Comparison of ENCODE assay signal across 2 cellular contexts in the genomic region with DNA sequence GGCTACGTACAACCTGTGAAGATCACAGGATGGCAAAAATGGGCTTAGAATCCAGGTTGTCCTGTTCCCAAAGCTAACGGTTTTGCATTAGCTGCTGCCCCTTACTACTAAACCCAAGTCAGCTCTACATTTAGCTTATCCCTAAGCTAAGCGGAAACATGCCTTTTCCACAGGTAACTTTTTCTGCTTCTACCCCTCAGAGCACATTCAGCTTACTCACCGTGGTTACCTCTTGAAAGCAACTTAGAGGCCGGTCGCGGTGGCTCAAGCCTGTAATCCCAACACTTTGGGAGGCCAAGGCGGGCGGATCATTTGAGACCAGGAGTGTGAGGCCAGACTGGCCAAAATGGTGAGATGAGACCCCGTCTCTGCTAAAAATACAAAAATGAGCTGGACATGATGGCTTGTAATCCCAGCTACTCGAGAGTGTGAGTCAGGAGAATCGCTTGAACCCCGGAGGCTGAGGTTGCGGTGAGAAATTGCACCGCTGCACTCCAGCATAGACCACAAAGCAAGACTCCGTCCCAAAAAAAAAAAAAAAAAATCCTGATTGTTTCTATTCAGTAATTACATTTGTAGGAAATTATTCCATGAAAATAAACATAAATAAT.
TF ChIP-seq lines count a peak whose summit lies in the region.

No MANE protein-coding gene starts in this region.

TF ChIP-seq in A549, 52 proteins besides CTCF, POLR2A, EP300 and RAD21 (continued from another document):
- TF ChIP-seq ZNF302 (CRISPR knock-in tag; IDR thresholded peaks at IDR 0.05) (0 out of 2 replicates have a peak, but pooled peaks have one; percentile 31), CEBPB (IDR thresholded peaks at IDR 0.05) (no peak), FOSL2 (IDR thresholded peaks at IDR 0.05) (no peak), FOSL2 (CRISPR knock-in tag; IDR thresholded peaks at IDR 0.05) (no peak), PHF8 (IDR thresholded peaks at IDR 0.05; ENCODE audit: borderline replicate concordance, low read depth) (0 out of 2 replicates have a peak, but pooled peaks have one; percentile 22)
- TF ChIP-seq, protein P1, sequence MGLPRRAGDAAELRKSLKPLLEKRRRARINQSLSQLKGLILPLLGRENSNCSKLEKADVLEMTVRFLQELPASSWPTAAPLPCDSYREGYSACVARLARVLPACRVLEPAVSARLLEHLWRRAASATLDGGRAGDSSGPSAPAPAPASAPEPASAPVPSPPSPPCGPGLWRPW (IDR thresholded peaks at IDR 0.05) = no peak
- TF ChIP-seq, protein P2, sequence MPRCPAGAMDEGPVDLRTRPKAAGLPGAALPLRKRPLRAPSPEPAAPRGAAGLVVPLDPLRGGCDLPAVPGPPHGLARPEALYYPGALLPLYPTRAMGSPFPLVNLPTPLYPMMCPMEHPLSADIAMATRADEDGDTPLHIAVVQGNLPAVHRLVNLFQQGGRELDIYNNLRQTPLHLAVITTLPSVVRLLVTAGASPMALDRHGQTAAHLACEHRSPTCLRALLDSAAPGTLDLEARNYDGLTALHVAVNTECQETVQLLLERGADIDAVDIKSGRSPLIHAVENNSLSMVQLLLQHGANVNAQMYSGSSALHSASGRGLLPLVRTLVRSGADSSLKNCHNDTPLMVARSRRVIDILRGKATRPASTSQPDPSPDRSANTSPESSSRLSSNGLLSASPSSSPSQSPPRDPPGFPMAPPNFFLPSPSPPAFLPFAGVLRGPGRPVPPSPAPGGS (IDR thresholded peaks at IDR 0.05) = no peak; the same call in 2 of the 3 replicates
TF ChIP-seq in A549: peak in this region for 4.

TF ChIP-seq in HEK293, 187 proteins besides CTCF, POLR2A, EP300 and RAD21 (continued from another document):
- TF ChIP-seq, protein P3, sequence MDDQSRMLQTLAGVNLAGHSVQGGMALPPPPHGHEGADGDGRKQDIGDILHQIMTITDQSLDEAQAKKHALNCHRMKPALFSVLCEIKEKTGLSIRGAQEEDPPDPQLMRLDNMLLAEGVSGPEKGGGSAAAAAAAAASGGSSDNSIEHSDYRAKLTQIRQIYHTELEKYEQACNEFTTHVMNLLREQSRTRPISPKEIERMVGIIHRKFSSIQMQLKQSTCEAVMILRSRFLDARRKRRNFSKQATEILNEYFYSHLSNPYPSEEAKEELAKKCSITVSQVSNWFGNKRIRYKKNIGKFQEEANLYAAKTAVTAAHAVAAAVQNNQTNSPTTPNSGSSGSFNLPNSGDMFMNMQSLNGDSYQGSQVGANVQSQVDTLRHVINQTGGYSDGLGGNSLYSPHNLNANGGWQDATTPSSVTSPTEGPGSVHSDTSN (CRISPR knock-in tag; IDR thresholded peaks at IDR 0.05) = peak; percentile 21; the same call in 1 of the 2 replicates
- no peak for TF ChIP-seq WT1 (tag by site-specific recombination; IDR thresholded peaks at IDR 0.05)
- TF ChIP-seq ZNF2 (tag by site-specific recombination; IDR thresholded peaks at IDR 0.05) = 0 out of 2 replicates have a peak, but pooled peaks have one; percentile 16
- no peak for TF ChIP-seq KLF8 (tag by site-specific recombination; IDR thresholded peaks at IDR 0.05)
- TF ChIP-seq, protein P4, sequence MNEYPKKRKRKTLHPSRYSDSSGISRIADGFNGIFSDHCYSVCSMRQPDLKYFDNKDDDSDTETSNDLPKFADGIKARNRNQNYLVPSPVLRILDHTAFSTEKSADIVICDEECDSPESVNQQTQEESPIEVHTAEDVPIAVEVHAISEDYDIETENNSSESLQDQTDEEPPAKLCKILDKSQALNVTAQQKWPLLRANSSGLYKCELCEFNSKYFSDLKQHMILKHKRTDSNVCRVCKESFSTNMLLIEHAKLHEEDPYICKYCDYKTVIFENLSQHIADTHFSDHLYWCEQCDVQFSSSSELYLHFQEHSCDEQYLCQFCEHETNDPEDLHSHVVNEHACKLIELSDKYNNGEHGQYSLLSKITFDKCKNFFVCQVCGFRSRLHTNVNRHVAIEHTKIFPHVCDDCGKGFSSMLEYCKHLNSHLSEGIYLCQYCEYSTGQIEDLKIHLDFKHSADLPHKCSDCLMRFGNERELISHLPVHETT (tag by site-specific recombination; IDR thresholded peaks at IDR 0.05) = no peak
- 0 out of 2 replicates have a peak, but pooled peaks have one; percentile 5 for TF ChIP-seq ZBTB21 (tag by site-specific recombination; IDR thresholded peaks at IDR 0.05)
- TF ChIP-seq TCF7L2 (IDR thresholded peaks at IDR 0.05; ENCODE audit: borderline replicate concordance, low read depth, low read length) = 0 out of 2 replicates have a peak, but pooled peaks have one; percentile 45
- TF ChIP-seq ZNF629 (tag by site-specific recombination; IDR thresholded peaks at IDR 0.05) = 0 out of 2 replicates have a peak, but pooled peaks have one; percentile 48
- TF ChIP-seq, protein P5, sequence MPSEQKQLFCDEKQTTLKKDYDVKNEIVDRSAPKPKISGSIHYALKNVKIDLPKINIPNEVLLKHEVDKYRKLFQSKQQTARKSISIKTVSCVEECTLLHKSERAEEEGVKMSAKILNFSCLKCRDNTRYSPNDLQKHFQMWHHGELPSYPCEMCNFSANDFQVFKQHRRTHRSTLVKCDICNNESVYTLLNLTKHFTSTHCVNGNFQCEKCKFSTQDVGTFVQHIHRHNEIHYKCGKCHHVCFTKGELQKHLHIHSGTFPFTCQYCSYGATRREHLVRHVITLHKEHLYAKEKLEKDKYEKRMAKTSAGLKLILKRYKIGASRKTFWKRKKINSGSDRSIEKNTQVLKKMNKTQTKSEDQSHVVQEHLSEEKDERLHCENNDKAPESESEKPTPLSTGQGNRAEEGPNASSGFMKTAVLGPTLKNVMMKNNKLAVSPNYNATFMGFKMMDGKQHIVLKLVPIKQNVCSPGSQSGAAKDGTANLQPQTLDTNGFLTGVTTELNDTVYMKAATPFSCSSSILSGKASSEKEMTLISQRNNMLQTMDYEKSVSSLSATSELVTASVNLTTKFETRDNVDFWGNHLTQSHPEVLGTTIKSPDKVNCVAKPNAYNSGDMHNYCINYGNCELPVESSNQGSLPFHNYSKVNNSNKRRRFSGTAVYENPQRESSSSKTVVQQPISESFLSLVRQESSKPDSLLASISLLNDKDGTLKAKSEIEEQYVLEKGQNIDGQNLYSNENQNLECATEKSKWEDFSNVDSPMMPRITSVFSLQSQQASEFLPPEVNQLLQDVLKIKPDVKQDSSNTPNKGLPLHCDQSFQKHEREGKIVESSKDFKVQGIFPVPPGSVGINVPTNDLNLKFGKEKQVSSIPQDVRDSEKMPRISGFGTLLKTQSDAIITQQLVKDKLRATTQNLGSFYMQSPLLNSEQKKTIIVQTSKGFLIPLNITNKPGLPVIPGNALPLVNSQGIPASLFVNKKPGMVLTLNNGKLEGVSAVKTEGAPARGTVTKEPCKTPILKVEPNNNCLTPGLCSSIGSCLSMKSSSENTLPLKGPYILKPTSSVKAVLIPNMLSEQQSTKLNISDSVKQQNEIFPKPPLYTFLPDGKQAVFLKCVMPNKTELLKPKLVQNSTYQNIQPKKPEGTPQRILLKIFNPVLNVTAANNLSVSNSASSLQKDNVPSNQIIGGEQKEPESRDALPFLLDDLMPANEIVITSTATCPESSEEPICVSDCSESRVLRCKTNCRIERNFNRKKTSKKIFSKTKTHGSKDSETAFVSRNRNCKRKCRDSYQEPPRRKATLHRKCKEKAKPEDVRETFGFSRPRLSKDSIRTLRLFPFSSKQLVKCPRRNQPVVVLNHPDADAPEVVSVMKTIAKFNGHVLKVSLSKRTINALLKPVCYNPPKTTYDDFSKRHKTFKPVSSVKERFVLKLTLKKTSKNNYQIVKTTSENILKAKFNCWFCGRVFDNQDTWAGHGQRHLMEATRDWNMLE (tag by site-specific recombination; conservative IDR thresholded peaks at IDR 0.05; ENCODE audit: low read depth) = 0 out of 2 replicates have a peak, but pooled peaks have one; percentile 40
- no peak for TF ChIP-seq BCL11A (tag by site-specific recombination; IDR thresholded peaks at IDR 0.05; ENCODE audit: low read depth)
- TF ChIP-seq, protein P6, sequence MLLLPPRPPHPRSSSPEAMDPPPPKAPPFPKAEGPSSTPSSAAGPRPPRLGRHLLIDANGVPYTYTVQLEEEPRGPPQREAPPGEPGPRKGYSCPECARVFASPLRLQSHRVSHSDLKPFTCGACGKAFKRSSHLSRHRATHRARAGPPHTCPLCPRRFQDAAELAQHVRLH (tag by site-specific recombination; IDR thresholded peaks at IDR 0.05) = no peak
- TF ChIP-seq FEZF1 (tag by site-specific recombination; IDR thresholded peaks at IDR 0.05) = no peak; the same call in 1 of the 2 replicates
- peak; percentile 17; the same call in 1 of the 2 replicates for TF ChIP-seq ZNF501 (tag by site-specific recombination; IDR thresholded peaks at IDR 0.05)
- TF ChIP-seq ZFP37 (tag by site-specific recombination; IDR thresholded peaks at IDR 0.05) = no peak
- TF ChIP-seq ZNF416 (tag by site-specific recombination; IDR thresholded peaks at IDR 0.05) = no peak
